19 cellular contexts compared by ENCODE assay signal in genomic region chr2:5849596-5849995, GRCh38.
DNase-seq lines count a peak whose midpoint lies in the region; ATAC-seq, FAIRE-seq and TF ChIP-seq lines count a peak whose summit lies in the region.
"Had no signal": no experiment of that assay in that cellular context is flagged by ENCODE, and none has a peak within 500 bp of the region (broad histone marks: within the 10 kb centered on the region; RNA-seq: fewer than 3 reads in every experiment).

No MANE protein-coding gene starts in this region.

- H3K4me1 ChIP-seq in mesodermal cell (ENCODE audit: control insufficient read depth, insufficient read depth, low read length, poor library complexity, severe bottlenecking) (peaks cover 13% of the 10 kb centered on the region), upper lobe of right lung (no peaks in the 10 kb centered on the region), kidney (ENCODE audit: control insufficient read depth in 1 of 2, insufficient read depth in 1 of 2, low read depth in 1 of 2, low read length in 2 of 2) (no peaks in the 10 kb centered on the region), testis (no peaks in the 10 kb centered on the region)

- ATAC-seq in upper lobe of right lung = peak; percentile 87
- ATAC-seq in GM21619 (IDR thresholded peaks at IDR 0.05; ENCODE audit: unreplicated experiment) = no peak
- ATAC-seq: HepG2, Panc1 had no signal

- TF ChIP-seq POLR2A in testis (IDR thresholded peaks at IDR 0.05) = no peak

- no peak for TF ChIP-seq CTCF in upper lobe of right lung (IDR thresholded peaks at IDR 0.05)
- no peak for TF ChIP-seq CTCF in kidney (IDR thresholded peaks at IDR 0.05; ENCODE audit: borderline replicate concordance, extremely low read depth, insufficient read depth)
- no peak for TF ChIP-seq CTCF in testis (IDR thresholded peaks at IDR 0.05)

- no peak overlapping the region for H3K4me3 ChIP-seq in mesodermal cell (ENCODE audit: extremely low read depth, insufficient read depth, low read length, poor library complexity, severe bottlenecking)
- no peak overlapping the region for H3K4me3 ChIP-seq in upper lobe of right lung
- H3K4me3 ChIP-seq in kidney (ENCODE audit: low read length in 2 of 2) = no peak overlapping the region
- H3K4me3 ChIP-seq in testis = no peak overlapping the region

- H3K9ac ChIP-seq in kidney (ENCODE audit: low read length in 2 of 2) = no peak overlapping the region

- no peaks in the 10 kb centered on the region for H3K36me3 ChIP-seq in mesodermal cell (ENCODE audit: control insufficient read depth, insufficient read depth, low read length)
- no peaks in the 10 kb centered on the region for H3K36me3 ChIP-seq in upper lobe of right lung
- H3K36me3 ChIP-seq in kidney (ENCODE audit: control insufficient read depth in 1 of 2, insufficient read depth in 2 of 2, low read length in 2 of 2) = no peaks in the 10 kb centered on the region
- H3K36me3 ChIP-seq in testis (ENCODE audit: low read depth, missing control alignments) = no peaks in the 10 kb centered on the region

- FAIRE-seq in kidney (lab: Jason Lieb, UNC) = no peak
- FAIRE-seq: D721Med, H54, HepG2 had no signal

- 80 to 83% methylated on average over 1 to 2 of the region's 2 CpGs for WGBS in mesodermal cell (ENCODE audit: insufficient coverage in 2 of 2), 2 experiments
- WGBS in testis, 2 donors = 77 to 89% methylated on average over 2 of the region's 2 CpGs

- H3K27me3 ChIP-seq in upper lobe of right lung (no peaks in the 10 kb centered on the region), testis (no peaks in the 10 kb centered on the region)

- H3K27ac ChIP-seq in mesodermal cell (ENCODE audit: low read depth, low read length, severe bottlenecking) = peak overlapping the region; percentile 29
- H3K27ac ChIP-seq in upper lobe of right lung = peak overlapping the region; percentile 36
- no peak overlapping the region for H3K27ac ChIP-seq in kidney (ENCODE audit: low read depth in 2 of 2, low read length in 2 of 2)
- H3K27ac ChIP-seq in testis = no peak overlapping the region

- intact Hi-C loops in upper lobe of right lung (cut with DNase I) (no loop called here), kidney (cut with DNase I) (no loop called here), testis (cut with DNase I; ENCODE audit: low total_unique reads) (no loop called here)

- H3K9me3 ChIP-seq in mesodermal cell (ENCODE audit: control insufficient read depth, low read length) (no peaks in the 10 kb centered on the region), upper lobe of right lung (no peaks in the 10 kb centered on the region), kidney (ENCODE audit: control insufficient read depth in 1 of 2, low read length in 2 of 2) (no peaks in the 10 kb centered on the region), testis (no peaks in the 10 kb centered on the region)

- DNase-seq in NCI-H524 (lab: John Stamatoyannopoulos, UW) (peak; percentile 32 to 69), NCI-H524 treated with DMSO at 0.1 percent for 48 hours (lab: John Stamatoyannopoulos, UW) (no peak), astrocyte of the hippocampus (ENCODE audit: low read depth, low spot score) (peak; percentile 49), upper lobe of right lung (no peak), kidney (no peak), testis (no peak)
- DNase-seq: 8988T; CD4-positive, alpha-beta memory T cell; DMS79; HFFc6; KG1; NCI-H187; NCI-H446 had no signal

Comparison
In these comparisons a context has a peak if more than half of its experiments do, and no peak if none do; other contexts are left out.
1. DNase-seq: peak in NCI-H524 (2 of 2) and astrocyte of the hippocampus (single experiment); none in NCI-H524 treated with DMSO at 0.1 percent for 48 hours (single experiment), upper lobe of right lung (single experiment), kidney (single experiment) and testis (single experiment).
2. H3K27ac ChIP-seq: peak in mesodermal cell (single experiment) and upper lobe of right lung (single experiment); none in kidney (0 of 2) and testis (0 of 2).